Comparison of ENCODE assay signal across 19 cellular contexts in the genomic region with DNA sequence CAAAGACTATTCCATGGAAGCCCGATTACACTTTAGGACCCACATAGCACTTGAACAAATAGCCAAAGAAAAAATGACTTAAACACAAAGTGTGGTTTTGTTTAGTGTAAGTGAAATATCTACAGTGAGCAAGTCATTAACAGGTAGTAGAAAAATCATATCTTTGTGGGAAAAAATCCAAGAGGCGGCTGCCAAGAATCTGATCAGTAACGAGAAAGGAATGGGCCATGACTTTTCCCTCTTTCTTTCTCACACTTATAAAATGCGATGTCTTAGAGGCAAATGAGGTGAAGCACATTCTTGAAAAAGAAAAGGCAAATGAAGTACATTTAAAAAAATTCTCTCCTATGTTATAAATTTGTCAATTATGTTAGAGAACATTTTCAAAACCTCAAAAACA. TPM values are rescaled to one million over a fixed set of nuclear protein-coding genes. Genes with fewer than 3 reads are reported as not detected.
A peak's percentile ranks its signal among the peaks of the same experiment; 100 is the strongest.
DNase-seq lines count a peak whose midpoint lies in the region; ATAC-seq and TF ChIP-seq lines count a peak whose summit lies in the region.
"Had no signal": no experiment of that assay in that cellular context is flagged by ENCODE, and none has a peak within 500 bp of the region (broad histone marks: within the 10 kb centered on the region; RNA-seq: fewer than 3 reads in every experiment).

No MANE protein-coding gene starts in this region.

- H4K20me1 ChIP-seq in mammary epithelial cell (ENCODE audit: insufficient read depth, low read length) (no peaks in the 10 kb centered on the region), SK-N-SH (ENCODE audit: insufficient read depth) (no peaks in the 10 kb centered on the region), fibroblast of lung (ENCODE audit: control insufficient read depth, extremely low read depth, insufficient read depth, low read length) (no peaks in the 10 kb centered on the region)

- no peaks in the 10 kb centered on the region for H3K36me3 Mint-ChIP-seq in MCF 10A (ENCODE audit: insufficient read depth, unreplicated experiment)
- no peaks in the 10 kb centered on the region for H3K36me3 Mint-ChIP-seq in activated CD4-positive, alpha-beta memory T cell treated with anti-CD3 and anti-CD28 coated beads for 36 hours

- WGBS in mammary epithelial cell (ENCODE audit: low coverage, missing lambda C conversion rate) = 24% methylated on average over 4 of the region's 4 CpGs
- 83% methylated on average over 4 of the region's 4 CpGs for WGBS in SK-N-SH (ENCODE audit: low lambda C conversion rate)

- no peaks in the 10 kb centered on the region for H3K27me3 Mint-ChIP-seq in MCF 10A (ENCODE audit: insufficient read depth, unreplicated experiment)
- H3K27me3 Mint-ChIP-seq in activated CD4-positive, alpha-beta memory T cell treated with anti-CD3 and anti-CD28 coated beads for 36 hours = no peaks in the 10 kb centered on the region
- H3K27me3 Mint-ChIP-seq: CD4-positive, alpha-beta T cell had no signal

- POLR2A ChIA-PET in MCF 10A (lab: Yijun Ruan, JAX) (interaction anchor here (2.8 kb wide), 1 partner anchor 14 kb away, joined by 19 read pairs; the partner anchor contains the start of gene SRSF7), SK-N-SH (lab: Yijun Ruan, JAX) (no interaction called here)
- POLR2A ChIA-PET in activated CD4-positive, alpha-beta memory T cell treated with anti-CD3 and anti-CD28 coated beads for 36 hours (lab: Charles Lee) = no interaction called here

- peaks cover 15% of the 10 kb centered on the region for H3K4me1 ChIP-seq in mammary epithelial cell (ENCODE audit: insufficient read depth, low read length)
- 0 out of 4 replicates have a peak, but pooled peaks cover 0 to 4% of the 10 kb centered on the region in 2 experiments for H3K4me1 ChIP-seq in SK-N-SH (ENCODE audit: control insufficient read depth in 1 of 2, insufficient read depth in 2 of 2, low read depth in 1 of 2, low read length in 1 of 2)
- H3K4me1 ChIP-seq in fibroblast of lung (ENCODE audit: control insufficient read depth, extremely low read depth, insufficient read depth, low read length) = no peaks in the 10 kb centered on the region
- H3K4me1 ChIP-seq: left lung had no signal

- H2AFZ ChIP-seq in mammary epithelial cell (ENCODE audit: low read depth, low read length) (no peak overlapping the region), SK-N-SH (ENCODE audit: low read depth) (no peak overlapping the region), fibroblast of lung (ENCODE audit: low read length) (no peak overlapping the region)

- no peak for TF ChIP-seq EP300 in SK-N-SH (IDR thresholded peaks at IDR 0.05; ENCODE audit: borderline replicate concordance in 1 of 2, low read depth in 1 of 2, low read length in 1 of 2)

- H3K79me2 ChIP-seq in mammary epithelial cell (ENCODE audit: insufficient read depth, low read length) (no peaks in the 10 kb centered on the region), SK-N-SH (ENCODE audit: insufficient read depth) (no peaks in the 10 kb centered on the region), fibroblast of lung (ENCODE audit: control insufficient read depth, insufficient read depth, low read length) (no peaks in the 10 kb centered on the region)

- H3K9ac ChIP-seq in mammary epithelial cell (ENCODE audit: insufficient read depth, low read length) (no peak overlapping the region), SK-N-SH (no peak overlapping the region), fibroblast of lung (ENCODE audit: insufficient read depth, low read length) (no peak overlapping the region)

- no peaks in the 10 kb centered on the region for H3F3A ChIP-seq in SK-N-SH (replicated peaks; ENCODE audit: insufficient read depth)

- CTCF ChIA-PET in mammary epithelial cell (lab: Charles Lee; ENCODE audit: low non-redundant PET) = interaction anchor here (0.6 kb wide), 1 partner anchor 70 kb away, joined by 3 read pairs; no protein-coding TSS in a partner anchor
- CTCF ChIA-PET in MCF 10A (lab: Yijun Ruan, JAX) = no interaction called here
- CTCF ChIA-PET in SK-N-SH (lab: Yijun Ruan, JAX) = interaction anchor here (0.6 kb wide), 1 partner anchor 25 kb away, joined by 3 read pairs; no protein-coding TSS in a partner anchor
- CTCF ChIA-PET in activated CD4-positive, alpha-beta memory T cell treated with anti-CD3 and anti-CD28 coated beads for 36 hours (lab: Charles Lee) = no interaction called here

- H3K4me3 ChIP-seq in mammary epithelial cell (replicated peaks in 1 of 3; ENCODE audit: insufficient read depth in 1 of 3, low read depth in 2 of 3, low read length in 3 of 3) = no peak overlapping the region
- H3K4me3 ChIP-seq in SK-N-SH (ENCODE audit: low read depth in 2 of 2, low read length in 1 of 2) = no peak overlapping the region
- no peak overlapping the region for H3K4me3 ChIP-seq in fibroblast of lung (replicated peaks in 1 of 4; ENCODE audit: control extremely low read depth in 1 of 4, insufficient read depth in 1 of 4, low read depth in 3 of 4, low read length in 4 of 4)
- H3K4me3 ChIP-seq: left lung had no signal

- H3K9me2 ChIP-seq in SK-N-SH = no peaks in the 10 kb centered on the region

- H3K4me2 ChIP-seq in mammary epithelial cell (ENCODE audit: insufficient read depth, low read depth, low read length) (peak overlapping the region; percentile 50), SK-N-SH (0 out of 2 replicates have a peak overlapping the region, but pooled peaks have one; percentile 14), fibroblast of lung (ENCODE audit: extremely low read depth, insufficient read depth, low read length) (no peak overlapping the region)

- dilution Hi-C loops in mammary epithelial cell (cut with HindIII; ENCODE audit: low sequenced_read_pairs) = no loop called here

- ATAC-seq in HG02610 (IDR thresholded peaks at IDR 0.05; ENCODE audit: unreplicated experiment) = no peak
- ATAC-seq: left lung had no signal

- no peak for TF ChIP-seq RAD21 in SK-N-SH (IDR thresholded peaks at IDR 0.05; ENCODE audit: low read length)

- no peak overlapping the region for H3K27ac Mint-ChIP-seq in MCF 10A (ENCODE audit: low read depth, unreplicated experiment)
- no peak overlapping the region for H3K27ac Mint-ChIP-seq in activated CD4-positive, alpha-beta memory T cell treated with anti-CD3 and anti-CD28 coated beads for 36 hours
- H3K27ac Mint-ChIP-seq: CD4-positive, alpha-beta T cell had no signal

- BruUV-seq in mammary epithelial cell (replicated peaks; lab: Mats Ljungman, UMichigan) = no TSS peak
- BruUV-seq in MCF 10A (replicated peaks; lab: Mats Ljungman, UMichigan) = no TSS peak

- H3K27me3 ChIP-seq in mammary epithelial cell (ENCODE audit: insufficient read depth, low read length) = no peaks in the 10 kb centered on the region
- no peaks in the 10 kb centered on the region for H3K27me3 ChIP-seq in SK-N-SH (ENCODE audit: insufficient read depth)
- H3K27me3 ChIP-seq in fibroblast of lung (ENCODE audit: control insufficient read depth, insufficient read depth, low read length) = no peaks in the 10 kb centered on the region
- H3K27me3 ChIP-seq: left lung had no signal

- H3K4me3 Mint-ChIP-seq in MCF 10A (ENCODE audit: unreplicated experiment) = no peak overlapping the region
- H3K4me3 Mint-ChIP-seq in activated CD4-positive, alpha-beta memory T cell treated with anti-CD3 and anti-CD28 coated beads for 36 hours = no peak overlapping the region
- H3K4me3 Mint-ChIP-seq: CD4-positive, alpha-beta T cell had no signal

- in situ Hi-C loops in mammary epithelial cell (cut with MboI; ENCODE audit: low sequenced_read_pairs in 2 of 2) = no loop called here

- intact Hi-C loops in mammary epithelial cell (cut with micrococcal nuclease) (no loop called here), MCF 10A (cut with micrococcal nuclease) (no loop called here)
- intact Hi-C loops in activated CD4-positive, alpha-beta memory T cell treated with anti-CD3 and anti-CD28 coated beads for 36 hours (cut with micrococcal nuclease) = no loop called here

- H3K9me3 Mint-ChIP-seq in MCF 10A (ENCODE audit: unreplicated experiment) = no peaks in the 10 kb centered on the region
- no peaks in the 10 kb centered on the region for H3K9me3 Mint-ChIP-seq in activated CD4-positive, alpha-beta memory T cell treated with anti-CD3 and anti-CD28 coated beads for 36 hours
- H3K9me3 Mint-ChIP-seq: CD4-positive, alpha-beta T cell had no signal

- DNase-seq in mammary epithelial cell (peak; percentile 74), MCF 10A (ENCODE audit: unreplicated experiment) (no peak), SK-N-SH (no peak), fibroblast of lung (ENCODE audit: low read depth in 2 of 2) (peak; percentile 25 to 93), NCI-H2029 (lab: John Stamatoyannopoulos, UW) (no peak), COR-L47 (lab: John Stamatoyannopoulos, UW) (no peak)
- no peak for DNase-seq in activated CD4-positive, alpha-beta memory T cell treated with anti-CD3 and anti-CD28 coated beads for 36 hours
- DNase-seq: activated CD4-positive, alpha-beta T cell treated with anti-CD3 and anti-CD28 coated beads for 4 hours; activated CD8-positive, alpha-beta memory T cell treated with anti-CD3 and anti-CD28 coated beads, Interleukin-2, amount 50 U/mL, for 48 hours; activated gamma-delta T cell treated with Interleukin-2 at 50 U/mL for 16 hours; amygdala; CD4-positive, alpha-beta T cell; DMS79 treated with DMSO at 0.1 percent for 48 hours; left lung; NCI-H1436 treated with DMSO at 0.1 percent for 48 hours; NCI-H82; stimulated activated CD4-positive, alpha-beta T cell treated with anti-CD3 and anti-CD28 coated beads, Interleukin-12 subunit alpha, Interleukin-12 subunit beta, amount 100 ng/mL, for 4 hours had no signal

- TF ChIP-seq CTCF in mammary epithelial cell (conservative IDR thresholded peaks at IDR 0.05 in 1 of 2, IDR thresholded peaks at IDR 0.05 in 1 of 2; ENCODE audit: extremely low read depth in 1 of 2, insufficient read depth in 1 of 2, low read depth in 1 of 2, low read length in 2 of 2) = no peak
- no peak for TF ChIP-seq CTCF in MCF 10A (IDR thresholded peaks at IDR 0.05; ENCODE audit: unreplicated experiment)
- TF ChIP-seq CTCF in SK-N-SH (IDR thresholded peaks at IDR 0.05) = no peak
- no peak for TF ChIP-seq CTCF in fibroblast of lung (conservative IDR thresholded peaks at IDR 0.05 in 1 of 2, IDR thresholded peaks at IDR 0.05 in 1 of 2; ENCODE audit: low read depth in 1 of 2, low read length in 2 of 2)

- H3K27ac ChIP-seq in mammary epithelial cell (ENCODE audit: insufficient read depth, low read depth, low read length) (no peak overlapping the region), SK-N-SH (ENCODE audit: low read depth in 2 of 2, low read length in 1 of 2) (peak overlapping the region in 1 of 2 experiments; percentile 53; a peak in 2 of 4 replicates), fibroblast of lung (ENCODE audit: insufficient read depth, low read length) (no peak overlapping the region)
- H3K27ac ChIP-seq: 22Rv1, left lung had no signal

- H3K4me1 Mint-ChIP-seq in MCF 10A (ENCODE audit: insufficient read depth, unreplicated experiment) = no peaks in the 10 kb centered on the region
- H3K4me1 Mint-ChIP-seq in activated CD4-positive, alpha-beta memory T cell treated with anti-CD3 and anti-CD28 coated beads for 36 hours (ENCODE audit: low read depth) = no peaks in the 10 kb centered on the region

- H3K9me3 ChIP-seq in mammary epithelial cell (replicated peaks; ENCODE audit: insufficient read depth, low read length) = no peaks in the 10 kb centered on the region
- H3K9me3 ChIP-seq in SK-N-SH = no peaks in the 10 kb centered on the region
- no peaks in the 10 kb centered on the region for H3K9me3 ChIP-seq in fibroblast of lung (ENCODE audit: control insufficient read depth, insufficient read depth, low read depth, low read length)
- H3K9me3 ChIP-seq: left lung had no signal

- H3K36me3 ChIP-seq in mammary epithelial cell (ENCODE audit: insufficient read depth, low read length) (no peaks in the 10 kb centered on the region), SK-N-SH (replicated peaks in 1 of 2; ENCODE audit: control insufficient read depth in 1 of 2, insufficient read depth in 2 of 2, low read length in 1 of 2) (no peaks in the 10 kb centered on the region), fibroblast of lung (ENCODE audit: control insufficient read depth, insufficient read depth, low read length) (no peaks in the 10 kb centered on the region)
- H3K36me3 ChIP-seq: left lung had no signal

RNA-seq across cellular contexts. Expression of gene GEMIN6, which starts 12.9 kb away (rescaled TPM):
- total RNA-seq in mammary epithelial cell (10 to 100 TPM in 1 of 2 donors, 1 to 10 TPM in 1; 5.8 to 15.1 TPM), MCF 10A (2022) (14.8 and 18.5 TPM in 2 replicates), fibroblast of lung (15.0 and 18.7 TPM in 2 replicates)
- polyA plus RNA-seq in mammary epithelial cell (11.0 TPM), SK-N-SH (2012; rRNA removed) (19.2 and 21.6 TPM in 2 replicates), fibroblast of lung (8.2 and 12.3 TPM in 2 replicates)
- polyA minus RNA-seq in mammary epithelial cell (3.0 TPM), fibroblast of lung (ENCODE audit: low replicate concordance) (3.9 TPM in 1 of 2 replicates, not detected in the other)
- polyA plus RNA-seq in SK-N-SH (2012; cell fraction: cytosol; rRNA removed) = 24.1 and 29.9 TPM in 2 replicates
- 4.5 and 7.4 TPM in 2 replicates for polyA plus RNA-seq in SK-N-SH (2012; cell fraction: nucleus; rRNA removed)
- polyA plus RNA-seq in fibroblast of lung (2012) = 11.5 and 16.9 TPM in 2 replicates
- 10 to 100 TPM; 24.9 to 26.0 TPM for total RNA-seq in activated CD4-positive, alpha-beta memory T cell treated with anti-CD3 and anti-CD28 coated beads for 36 hours

RNA-seq across cellular contexts. Expression of gene SRSF7, which starts 14.0 kb away (rescaled TPM):
- total RNA-seq in mammary epithelial cell (100 to 1,000 TPM in 1 of 2 donors, 10 to 100 TPM in 1; 72.7 to 183 TPM), MCF 10A (2022) (196 and 275 TPM in 2 replicates), fibroblast of lung (69.9 and 118 TPM in 2 replicates)
- polyA plus RNA-seq in mammary epithelial cell (225 TPM), SK-N-SH (2012; rRNA removed) (199 and 212 TPM in 2 replicates), fibroblast of lung (193 and 301 TPM in 2 replicates)
- polyA minus RNA-seq in mammary epithelial cell (168 TPM), fibroblast of lung (ENCODE audit: low replicate concordance) (55.2 and 68.9 TPM in 2 replicates)
- polyA plus RNA-seq in SK-N-SH (2012; cell fraction: cytosol; rRNA removed) = 195 and 227 TPM in 2 replicates
- 186 and 370 TPM in 2 replicates for polyA plus RNA-seq in SK-N-SH (2012; cell fraction: nucleus; rRNA removed)
- 153 and 213 TPM in 2 replicates for polyA plus RNA-seq in fibroblast of lung (2012)
- total RNA-seq in activated CD4-positive, alpha-beta memory T cell treated with anti-CD3 and anti-CD28 coated beads for 36 hours = 100 to 1,000 TPM; 276 to 279 TPM

Comparison
In these comparisons a context has a peak if more than half of its experiments do, and no peak if none do; other contexts are left out.
1. DNase-seq: peak in mammary epithelial cell (single experiment) and fibroblast of lung (2 of 2); none in MCF 10A (single experiment), SK-N-SH (single experiment), activated CD4-positive, alpha-beta memory T cell treated with anti-CD3 and anti-CD28 coated beads for 36 hours (single experiment), NCI-H2029 (single experiment) and COR-L47 (single experiment).
2. CTCF ChIA-PET loops: an anchor here in mammary epithelial cell (0.6 kb wide) and SK-N-SH (0.6 kb wide); none called in MCF 10A and activated CD4-positive, alpha-beta memory T cell treated with anti-CD3 and anti-CD28 coated beads for 36 hours.